Comparison of ENCODE assay signal across 9 cellular contexts in the genomic region with DNA sequence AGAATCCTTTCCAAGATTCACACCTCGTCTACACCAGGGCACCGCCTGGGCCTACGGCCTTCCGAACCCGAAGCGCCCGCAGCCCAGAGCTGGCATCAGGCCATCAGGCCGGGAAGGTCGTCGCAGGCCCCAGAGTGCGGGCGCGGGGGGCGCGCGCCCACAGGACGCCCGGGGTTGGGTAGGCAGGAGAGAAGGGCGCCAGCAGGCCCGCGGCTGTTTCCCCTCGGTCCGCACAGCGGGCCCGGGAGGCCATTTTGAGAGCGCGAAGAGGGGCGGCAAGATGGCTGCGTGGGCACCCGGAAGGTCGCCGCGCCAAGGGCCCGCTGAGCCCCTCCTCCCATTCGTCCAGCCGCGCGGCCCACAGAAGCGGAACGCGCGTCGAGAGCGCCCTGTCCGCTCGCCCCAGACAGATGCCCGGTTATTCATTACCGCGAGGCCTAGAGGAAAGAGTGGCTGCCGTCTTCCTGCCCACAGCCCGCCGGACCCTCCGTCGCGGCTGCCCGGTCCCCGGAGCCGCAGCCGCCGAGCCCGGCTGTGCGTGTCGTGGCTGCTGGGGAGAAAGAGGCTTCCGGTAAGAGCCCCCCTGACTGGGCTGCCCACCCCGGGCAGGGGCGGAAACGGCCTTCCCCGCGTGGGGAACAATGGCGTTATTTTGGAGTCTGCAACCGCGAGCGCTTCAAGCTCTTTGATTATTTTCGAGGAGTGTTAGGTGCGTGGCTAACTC. TPM values are rescaled to one million over a fixed set of nuclear protein-coding genes. Genes with fewer than 3 reads are reported as not detected.
DNase-seq lines count a peak whose midpoint lies in the region; ATAC-seq and TF ChIP-seq lines count a peak whose summit lies in the region.
"Had no signal": no experiment of that assay in that cellular context is flagged by ENCODE, and none has a peak within 500 bp of the region (broad histone marks: within the 10 kb centered on the region; RNA-seq: fewer than 3 reads in every experiment).

No MANE protein-coding gene starts in this region.

- no peaks in the 10 kb centered on the region for H3K27me3 ChIP-seq in WERI-Rb-1 (ENCODE audit: insufficient read depth, low read depth, severe bottlenecking)
- H3K27me3 ChIP-seq in duodenal mucosa (ENCODE audit: control insufficient read depth in 1 of 2, insufficient read depth in 2 of 2, low read length in 2 of 2): peaks cover 80 to 82% of the 10 kb centered on the region in 2 donors
- H3K27me3 ChIP-seq in mononuclear cell (ENCODE audit: insufficient read depth, low read length): peaks cover 80% of the 10 kb centered on the region
- no peaks in the 10 kb centered on the region for H3K27me3 ChIP-seq in testis

- no peak overlapping the region for H3K9ac ChIP-seq in duodenal mucosa (ENCODE audit: low read depth in 1 of 2, low read length in 2 of 2)

- peaks cover 0 to 11% of the 10 kb centered on the region in 2 donors for H3K4me1 ChIP-seq in duodenal mucosa (ENCODE audit: control insufficient read depth in 1 of 2, insufficient read depth in 2 of 2, low read length in 2 of 2)
- peaks cover 19% of the 10 kb centered on the region for H3K4me1 ChIP-seq in mononuclear cell (ENCODE audit: insufficient read depth, low read length)
- H3K4me1 ChIP-seq in testis: peaks cover 15% of the 10 kb centered on the region

- DNase-seq in WERI-Rb-1: peak; percentile 3
- peak; percentile 65 for DNase-seq in testis
- DNase-seq in omental fat pad (ENCODE audit: low spot score): no peak
- DNase-seq in GM19238 (ENCODE audit: insufficient read length, low spot score): no peak
- DNase-seq in NCI-H1694 (lab: John Stamatoyannopoulos, UW): no peak
- DNase-seq in D341Med (ENCODE audit: low spot score): no peak
- DNase-seq: T-helper 1 cell had no signal

- H3K4me3 ChIP-seq in WERI-Rb-1 (ENCODE audit: low read depth, low read length) (no peak overlapping the region), duodenal mucosa (ENCODE audit: low read depth in 1 of 2, low read length in 2 of 2) (peak overlapping the region; percentile 16 to 50), mononuclear cell (ENCODE audit: low read length) (peak overlapping the region; percentile 30), testis (peak overlapping the region; percentile 60 to 74)

- intact Hi-C loops in testis (cut with DNase I; ENCODE audit: low total_unique reads): no loop called here

- 4 to 26% methylated on average over 7 to 55 of the region's 75 CpGs for WGBS in testis, 2 donors

- no peak for TF ChIP-seq CTCF in WERI-Rb-1 (IDR thresholded peaks at IDR 0.05; ENCODE audit: low read depth, low read length)
- no peak for TF ChIP-seq CTCF in testis (IDR thresholded peaks at IDR 0.05)
- no peak for TF ChIP-seq CTCF in omental fat pad (IDR thresholded peaks at IDR 0.05)

- H3K27ac ChIP-seq in WERI-Rb-1 (peak overlapping the region; percentile 31; the same call in 1 of the 2 replicates), duodenal mucosa (ENCODE audit: low read depth, low read length) (no peak overlapping the region), testis (peak overlapping the region; percentile 82 to 93)

- TF ChIP-seq POLR2A in testis (IDR thresholded peaks at IDR 0.05): no peak

- H3K36me3 ChIP-seq in WERI-Rb-1 (peaks cover 68% of the 10 kb centered on the region), duodenal mucosa (ENCODE audit: control insufficient read depth in 1 of 2, insufficient read depth in 2 of 2, low read length in 2 of 2) (no peaks in the 10 kb centered on the region), testis (ENCODE audit: low read depth, missing control alignments) (no peaks in the 10 kb centered on the region)

- no peak for ATAC-seq in omental fat pad (ENCODE audit: low FRiP score)

- H3K9me3 ChIP-seq in WERI-Rb-1 (ENCODE audit: severe bottlenecking) (no peaks in the 10 kb centered on the region), duodenal mucosa (ENCODE audit: control insufficient read depth in 1 of 2, low read length in 2 of 2) (no peaks in the 10 kb centered on the region), mononuclear cell (ENCODE audit: low read depth, low read length) (no peaks in the 10 kb centered on the region), testis (no peaks in the 10 kb centered on the region)

RNA-seq across cellular contexts. Expression of a gene that starts 44.2 kb away (rescaled TPM):
- total RNA-seq in mononuclear cell: 84.7 TPM
- 10 to 100 TPM; 65.2 to 73.3 TPM for total RNA-seq in testis
- 31.6 TPM for polyA plus RNA-seq in testis (ENCODE audit: insufficient read depth, low read depth, low replicate concordance)
- 10 to 100 TPM; 52.9 to 93.3 (median 66.9) TPM for total RNA-seq in omental fat pad

Comparison
In these comparisons a context has a peak if more than half of its experiments do, and no peak if none do; other contexts are left out.
1. DNase-seq: peak in WERI-Rb-1 (single experiment) and testis (single experiment); none in omental fat pad (single experiment), GM19238 (single experiment), NCI-H1694 (single experiment) and D341Med (single experiment).